Comparison of ENCODE assay signal across 19 cellular contexts in the genomic region with DNA sequence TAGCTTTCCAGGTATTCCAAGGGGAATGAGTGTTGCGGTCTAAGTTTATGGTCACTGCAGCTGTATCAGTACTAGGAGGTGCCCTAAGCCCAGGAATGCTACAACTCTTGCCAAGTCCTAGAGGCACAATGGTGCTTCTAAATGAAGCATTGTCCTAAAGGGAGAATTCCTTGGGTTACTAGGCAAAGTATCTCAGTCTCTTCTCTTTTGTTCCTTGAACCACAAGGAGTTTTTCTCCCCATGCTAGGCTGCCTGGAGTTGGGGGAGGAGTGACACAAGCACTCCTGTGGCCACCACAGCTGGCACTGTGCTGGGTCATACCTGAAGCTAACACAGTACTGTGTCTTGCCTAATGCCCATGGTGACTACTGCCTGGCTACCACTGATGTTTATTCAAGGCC. TPM values are rescaled to one million over a fixed set of nuclear protein-coding genes. Genes with fewer than 3 reads are reported as not detected.
"Had no signal": no experiment of that assay in that cellular context is flagged by ENCODE, and none has a peak within 500 bp of the region (broad histone marks: within the 10 kb centered on the region; RNA-seq: fewer than 3 reads in every experiment).

No MANE protein-coding gene starts in this region.

- H3K4me3 Mint-ChIP-seq: activated naive CD4-positive, alpha-beta T cell treated with anti-CD3 and anti-CD28 coated beads for 36 hours; activated naive CD8-positive, alpha-beta T cell treated with anti-CD3 and anti-CD28 coated beads, Interleukin-2, amount 50 U/mL, for 24 hours; effector memory CD8-positive, alpha-beta T cell; nephron had no signal

- H3K4me1 ChIP-seq: left ventricle myocardium inferior, right atrium auricular region, transverse colon had no signal

- H3K9me3 ChIP-seq: right atrium auricular region, transverse colon had no signal

- H3K4me3 ChIP-seq: left ventricle myocardium inferior, right atrium auricular region, transverse colon had no signal

- ATAC-seq: activated naive CD8-positive, alpha-beta T cell treated with anti-CD3 and anti-CD28 coated beads, Interleukin-2, amount 50 U/mL, for 24 hours; effector memory CD8-positive, alpha-beta T cell had no signal

- H3K27me3 ChIP-seq: right atrium auricular region, transverse colon had no signal

- H3K27ac Mint-ChIP-seq: activated naive CD4-positive, alpha-beta T cell treated with anti-CD3 and anti-CD28 coated beads for 36 hours; activated naive CD8-positive, alpha-beta T cell treated with anti-CD3 and anti-CD28 coated beads, Interleukin-2, amount 50 U/mL, for 24 hours; activated T-helper 2 cell treated with anti-CD3 and anti-CD28 coated beads, Interferon-gamma antibody, Interleukin-2, Interleukin-4, amounts not matched to agents 10 μg/mL and 5 μg/mL and 100 μg/mL, durations not matched to agents 14 hours and 24 hours and 36 hours; effector memory CD8-positive, alpha-beta T cell; nephron had no signal

- H3K4me1 Mint-ChIP-seq: activated naive CD8-positive, alpha-beta T cell treated with anti-CD3 and anti-CD28 coated beads, Interleukin-2, amount 50 U/mL, for 24 hours; nephron had no signal

- H3K36me3 ChIP-seq: left ventricle myocardium inferior, right atrium auricular region, transverse colon had no signal

- DNase-seq: activated CD4-positive, CD25-positive, alpha-beta regulatory T cell treated with anti-CD3 and anti-CD28 coated beads, Interleukin-2, amount 50 U/mL, for 72 hours; activated naive CD4-positive, alpha-beta T cell treated with anti-CD3 and anti-CD28 coated beads for 36 hours; activated naive CD8-positive, alpha-beta T cell treated with anti-CD3 and anti-CD28 coated beads, Interleukin-2, amount 50 U/mL, for 24 hours; aorta; dermis blood vessel endothelial cell; effector memory CD8-positive, alpha-beta T cell; left ventricle myocardium inferior; mesendoderm; nucleus accumbens; small intestine; stimulated activated CD4-positive, alpha-beta T cell treated with anti-CD3 and anti-CD28 coated beads, Interleukin-4, amount 100 ng/mL, for 24 hours; stimulated activated naive CD4-positive, alpha-beta T cell treated with Interleukin-2 at 50 U/mL for 16 hours; T-helper 9 cell; transverse colon had no signal

- H3K9me3 Mint-ChIP-seq: activated naive CD4-positive, alpha-beta T cell treated with anti-CD3 and anti-CD28 coated beads for 36 hours; activated T-helper 2 cell treated with anti-CD3 and anti-CD28 coated beads, Interferon-gamma antibody, Interleukin-2, Interleukin-4, amounts not matched to agents 10 μg/mL and 5 μg/mL and 100 μg/mL, durations not matched to agents 14 hours and 24 hours and 36 hours; effector memory CD8-positive, alpha-beta T cell had no signal

- H3K27ac ChIP-seq: left ventricle myocardium inferior, right atrium auricular region, transverse colon had no signal

RNA-seq across cellular contexts. Expression of a gene that starts 50.7 kb away (rescaled TPM):
- total RNA-seq: activated naive CD4-positive, alpha-beta T cell treated with anti-CD3 and anti-CD28 coated beads for 36 hours; cerebellum; dermis blood vessel endothelial cell; epithelial cell of proximal tubule; left ventricle myocardium inferior had no signal
